ENCODE assay signal across 8 cellular contexts in genomic region chr2:25362049-25362563, GRCh38. TPM values are rescaled to one million over a fixed set of nuclear protein-coding genes. Genes with fewer than 3 reads are reported as not detected.
DNase-seq lines count a peak whose midpoint lies in the region; ATAC-seq and TF ChIP-seq lines count a peak whose summit lies in the region.

No MANE protein-coding gene starts in this region.

- H3K36me3 ChIP-seq in H7 (replicated peaks; ENCODE audit: control insufficient read depth, insufficient read depth, low read length): no peaks in the 10 kb centered on the region
- H3K36me3 ChIP-seq in neuronal stem cell (replicated peaks in 1 of 2; ENCODE audit: control insufficient read depth in 2 of 2, insufficient read depth in 2 of 2, low read length in 2 of 2): no peaks in the 10 kb centered on the region

- H2AFZ ChIP-seq in neuronal stem cell (ENCODE audit: low read length): peak overlapping the region; percentile 83

- H3K23ac ChIP-seq in neuronal stem cell (ENCODE audit: low read depth, low read length, poor library complexity): no peak overlapping the region

- no peak overlapping the region for H2BK15ac ChIP-seq in neuronal stem cell (ENCODE audit: low read length)

- H3K27me3 ChIP-seq in H7 (ENCODE audit: control insufficient read depth, insufficient read depth, low read length) (peaks cover 8% of the 10 kb centered on the region), foreskin keratinocyte (no peaks in the 10 kb centered on the region), neuronal stem cell (ENCODE audit: control insufficient read depth in 3 of 3, insufficient read depth in 3 of 3, low read depth in 1 of 3, low read length in 3 of 3) (peaks cover 0 to 36% (median 4%) of the 10 kb centered on the region in 3 experiments)

- no peak overlapping the region for H2AK5ac ChIP-seq in neuronal stem cell (ENCODE audit: low read depth, low read length)

- DNase-seq in GF-D8 (lab: John Stamatoyannopoulos, UW) (peak; percentile 74), H7 (peak; percentile 98), M059J (ENCODE audit: low read depth) (peak; percentile 85), SHP77 (lab: John Stamatoyannopoulos, UW) (peak; percentile 86 to 90), activated gamma-delta T cell (lab: John Stamatoyannopoulos, UW) (peak; percentile 71), foreskin keratinocyte (peak in 1 of 2 donors; percentile 80), neuronal stem cell (ENCODE audit: low spot score) (peak; percentile 95), stromal cell of bone marrow (ENCODE audit: low read depth) (peak; percentile 77)

- peak overlapping the region; percentile 38 for H3K4me2 ChIP-seq in neuronal stem cell (ENCODE audit: insufficient read depth, low read length, poor library complexity, severe bottlenecking)

- no CpG with 5 or more reads among the region's 18 CpGs for WGBS in neuronal stem cell (ENCODE audit: extremely low coverage in 2 of 2, insufficient read length in 2 of 2, insufficient replicate concordance in 1 of 2), 2 donors

- no peaks in the 10 kb centered on the region for H3K9me3 ChIP-seq in neuronal stem cell (replicated peaks in 1 of 2; ENCODE audit: control insufficient read depth in 2 of 2, insufficient read depth in 1 of 2, low read depth in 1 of 2, low read length in 2 of 2)

- H3K27ac ChIP-seq in foreskin keratinocyte: peak overlapping the region; percentile 3
- no peak overlapping the region for H3K27ac ChIP-seq in neuronal stem cell (replicated peaks; ENCODE audit: low read length)

- H3K14ac ChIP-seq in neuronal stem cell (ENCODE audit: low read length): no peak overlapping the region

- ATAC-seq in foreskin keratinocyte: peak; percentile 85

- H3K4me3 ChIP-seq in H7 (ENCODE audit: insufficient read depth, low read depth, low read length) (no peak overlapping the region), neuronal stem cell (ENCODE audit: low read length in 2 of 2) (no peak overlapping the region)

- H3K4ac ChIP-seq in neuronal stem cell (ENCODE audit: low read length): no peak overlapping the region

- no peak overlapping the region for H4K91ac ChIP-seq in neuronal stem cell (ENCODE audit: low read depth, low read length, poor library complexity)

- H3K18ac ChIP-seq in neuronal stem cell (ENCODE audit: low read length): no peak overlapping the region

- TF ChIP-seq CTCF in foreskin keratinocyte (conservative IDR thresholded peaks at IDR 0.05): peak; percentile 98

- H3K79me1 ChIP-seq in neuronal stem cell (ENCODE audit: low read depth, low read length): no peaks in the 10 kb centered on the region

- H3K9ac ChIP-seq in neuronal stem cell (ENCODE audit: low read depth, low read length, poor library complexity): no peak overlapping the region

- H2BK12ac ChIP-seq in neuronal stem cell (ENCODE audit: low read length): no peak overlapping the region

- no peak overlapping the region for H2BK120ac ChIP-seq in neuronal stem cell (ENCODE audit: low read depth, low read length)

- H3K4me1 ChIP-seq in foreskin keratinocyte (peaks cover 9% of the 10 kb centered on the region), neuronal stem cell (ENCODE audit: control insufficient read depth in 2 of 2, insufficient read depth in 1 of 2, low read depth in 1 of 2, low read length in 2 of 2) (peaks cover 2% of the 10 kb centered on the region in 2 donors)

- no peak overlapping the region for H4K8ac ChIP-seq in neuronal stem cell (ENCODE audit: low read depth, low read length)

- no peak overlapping the region for H2BK5ac ChIP-seq in neuronal stem cell (ENCODE audit: low read length)

RNA-seq across cellular contexts. Expression of gene DNMT3A, which starts 20.4 kb away (rescaled TPM):
- total RNA-seq in H7 (2014; rRNA removed; shearing (Covaris generic)): 48.6 and 63.1 TPM in 2 replicates
- total RNA-seq in M059J (2014; rRNA removed; shearing (Covaris generic)): 2.2 and 3.9 TPM in 2 replicates
- 6.6 and 8.0 TPM in 2 replicates for total RNA-seq in foreskin keratinocyte
- 3.0 and 3.2 TPM in 2 replicates for polyA plus RNA-seq in foreskin keratinocyte
- 47.2 TPM for polyA plus RNA-seq in neuronal stem cell (2013, experiment 1 of 2)
- 47.4 TPM for polyA plus RNA-seq in neuronal stem cell (2013, experiment 2 of 2)
